Comparison of ENCODE assay signal across 20 cellular contexts in the genomic region with DNA sequence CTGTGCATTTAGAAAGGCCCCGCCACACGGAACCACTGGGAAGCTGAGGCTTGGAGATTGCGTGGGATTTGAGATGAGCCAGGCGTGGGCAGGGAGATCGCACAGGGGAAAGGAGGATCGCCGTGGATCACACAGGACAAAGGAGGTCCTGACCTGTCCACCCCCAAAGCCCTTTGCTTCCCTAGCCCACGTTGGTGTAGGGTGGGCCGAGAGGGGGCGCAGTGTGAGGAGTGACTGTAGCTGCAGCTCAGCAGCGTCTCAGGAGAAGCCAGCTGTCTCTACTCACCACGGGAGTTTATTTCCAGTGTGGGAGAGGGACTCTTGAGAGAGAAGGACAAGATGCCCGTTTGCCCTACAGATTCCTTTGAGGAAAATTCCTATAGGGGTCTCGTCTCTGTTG.
DNase-seq lines count a peak whose midpoint lies in the region; ATAC-seq and TF ChIP-seq lines count a peak whose summit lies in the region.
"Had no signal": no experiment of that assay in that cellular context is flagged by ENCODE, and none has a peak within 500 bp of the region (broad histone marks: within the 10 kb centered on the region; RNA-seq: fewer than 3 reads in every experiment).

No MANE protein-coding gene starts in this region.

- no CpG with 5 or more reads among the region's 14 CpGs for WGBS in mesendoderm (ENCODE audit: extremely low coverage, insufficient coverage, low lambda C conversion rate)

- no peak overlapping the region for H4K8ac ChIP-seq in mesendoderm (ENCODE audit: low read depth, low read length)

- intact Hi-C loops in left ventricle myocardium inferior (cut with micrococcal nuclease): no loop called here

- CTCF ChIA-PET in WTC11 (lab: Charles Lee): no interaction called here

- H3K36me3 ChIP-seq in cardiac muscle cell: no peaks in the 10 kb centered on the region
- no peaks in the 10 kb centered on the region for H3K36me3 ChIP-seq in left ventricle myocardium inferior
- no peaks in the 10 kb centered on the region for H3K36me3 ChIP-seq in mesendoderm (ENCODE audit: control insufficient read depth, insufficient read depth, low read length)
- H3K36me3 ChIP-seq: HAP-1 had no signal

- no peak for TF ChIP-seq CTCF in cardiac muscle cell (IDR thresholded peaks at IDR 0.05; ENCODE audit: low read depth, low read length)
- TF ChIP-seq CTCF in left ventricle myocardium inferior (IDR thresholded peaks at IDR 0.05; ENCODE audit: borderline replicate concordance): no peak
- no peak for TF ChIP-seq CTCF in WTC11 (IDR thresholded peaks at IDR 0.05)

- no peak overlapping the region for H2BK15ac ChIP-seq in mesendoderm (replicated peaks; ENCODE audit: low read depth)

- H3K4me2 ChIP-seq in mesendoderm (ENCODE audit: low read length): no peak overlapping the region

- H3K23ac ChIP-seq in mesendoderm (ENCODE audit: low read length): no peak overlapping the region

- H3K9ac ChIP-seq in mesendoderm (ENCODE audit: low read length): no peak overlapping the region

- H3K79me2 ChIP-seq in mesendoderm (ENCODE audit: control insufficient read depth, insufficient read depth, low read length): peaks cover 9% of the 10 kb centered on the region

- peaks cover 3% of the 10 kb centered on the region for H3K79me1 ChIP-seq in mesendoderm (ENCODE audit: low read length)

- H3K9me3 Mint-ChIP-seq in WTC11: no peaks in the 10 kb centered on the region
- H3K9me3 Mint-ChIP-seq: CD8-positive, alpha-beta T cell had no signal

- no peak overlapping the region; the same call in 1 of the 2 replicates for H3K27ac Mint-ChIP-seq in WTC11
- H3K27ac Mint-ChIP-seq: CD8-positive, alpha-beta T cell had no signal

- H2BK5ac ChIP-seq in mesendoderm (ENCODE audit: low read length): no peak overlapping the region

- no peak overlapping the region for H2AK5ac ChIP-seq in mesendoderm (ENCODE audit: low read length)

- H3K18ac ChIP-seq in mesendoderm (ENCODE audit: low read length): no peak overlapping the region

- POLR2A ChIA-PET in WTC11 (lab: Charles Lee): no interaction called here

- no peak overlapping the region for H3K4me3 ChIP-seq in cardiac muscle cell
- H3K4me3 ChIP-seq in left ventricle myocardium inferior: no peak overlapping the region
- no peak overlapping the region for H3K4me3 ChIP-seq in mesendoderm (ENCODE audit: low read length)
- H3K4me3 ChIP-seq: HAP-1 had no signal

- H2BK120ac ChIP-seq in mesendoderm (ENCODE audit: low read depth, low read length): no peak overlapping the region

- no peaks in the 10 kb centered on the region for H3K27me3 ChIP-seq in cardiac muscle cell
- no peaks in the 10 kb centered on the region for H3K27me3 ChIP-seq in left ventricle myocardium inferior (ENCODE audit: low read depth)
- H3K27me3 ChIP-seq in mesendoderm (ENCODE audit: insufficient read depth, low read length, poor library complexity): no peaks in the 10 kb centered on the region

- no peaks in the 10 kb centered on the region for H3K9me3 ChIP-seq in cardiac muscle cell (ENCODE audit: low read depth)
- H3K9me3 ChIP-seq in left ventricle myocardium inferior (replicated peaks): no peaks in the 10 kb centered on the region
- H3K9me3 ChIP-seq: HAP-1 had no signal

- H3K4me1 ChIP-seq in cardiac muscle cell (ENCODE audit: low read depth) (peaks cover 53% of the 10 kb centered on the region), left ventricle myocardium inferior (peaks cover 7% of the 10 kb centered on the region), mesendoderm (ENCODE audit: control insufficient read depth, low read depth, low read length) (no peaks in the 10 kb centered on the region)

- no peaks in the 10 kb centered on the region for H3K36me3 Mint-ChIP-seq in WTC11
- H3K36me3 Mint-ChIP-seq: CD8-positive, alpha-beta T cell had no signal

- no peak for DNase-seq in cardiac muscle cell (ENCODE audit: low read depth in 1 of 2, low spot score in 1 of 2)
- DNase-seq in left ventricle myocardium inferior: no peak
- DNase-seq in WTC11 (ENCODE audit: low spot score): peak; percentile 28
- no peak for DNase-seq in mesendoderm
- no peak for DNase-seq in DMS114 treated with DMSO at 0.1 percent for 48 hours (lab: John Stamatoyannopoulos, UW; ENCODE audit: unreplicated experiment)
- no peak for DNase-seq in activated CD4-positive, alpha-beta T cell treated with anti-CD3 and anti-CD28 coated beads for 48 hours
- DNase-seq: CD8-positive, alpha-beta T cell; DMS79 treated with DMSO at 0.1 percent for 48 hours; GDM1; KBM-7; NCI-H1417 treated with DMSO at 0.1 percent for 48 hours; NCI-H1930; NCI-H446; NCI-H69; RPMI8226 had no signal

- ATAC-seq in WTC11: no peak
- ATAC-seq in HG03571 (IDR thresholded peaks at IDR 0.05; ENCODE audit: unreplicated experiment): no peak
- no peak for ATAC-seq in HG02973 (IDR thresholded peaks at IDR 0.05; ENCODE audit: unreplicated experiment)
- ATAC-seq: CD8-positive, alpha-beta T cell had no signal

- H3K27me3 Mint-ChIP-seq in WTC11 (ENCODE audit: low read depth): no peaks in the 10 kb centered on the region
- H3K27me3 Mint-ChIP-seq: B cell had no signal

- H3K4me1 Mint-ChIP-seq in WTC11: peaks cover 70% of the 10 kb centered on the region

- H3K56ac ChIP-seq in mesendoderm (ENCODE audit: low read length): peak overlapping the region; percentile 15

- no peak overlapping the region; the same call in 1 of the 2 replicates for H3K4me3 Mint-ChIP-seq in WTC11
- H3K4me3 Mint-ChIP-seq: CD8-positive, alpha-beta T cell had no signal

- H3K27ac ChIP-seq in cardiac muscle cell: peak overlapping the region; percentile 11
- H3K27ac ChIP-seq in left ventricle myocardium inferior (replicated peaks): no peak overlapping the region
- no peak overlapping the region for H3K27ac ChIP-seq in mesendoderm (ENCODE audit: low read depth, low read length)
- H3K27ac ChIP-seq: 22Rv1 had no signal

- no peak overlapping the region for H4K5ac ChIP-seq in mesendoderm (ENCODE audit: low read length)

- H3K4ac ChIP-seq in mesendoderm (ENCODE audit: low read depth, low read length): no peak overlapping the region

TF ChIP-seq in WTC11, 78 proteins besides CTCF, POLR2A, EP300 and RAD21:
- TF ChIP-seq, protein P1, sequence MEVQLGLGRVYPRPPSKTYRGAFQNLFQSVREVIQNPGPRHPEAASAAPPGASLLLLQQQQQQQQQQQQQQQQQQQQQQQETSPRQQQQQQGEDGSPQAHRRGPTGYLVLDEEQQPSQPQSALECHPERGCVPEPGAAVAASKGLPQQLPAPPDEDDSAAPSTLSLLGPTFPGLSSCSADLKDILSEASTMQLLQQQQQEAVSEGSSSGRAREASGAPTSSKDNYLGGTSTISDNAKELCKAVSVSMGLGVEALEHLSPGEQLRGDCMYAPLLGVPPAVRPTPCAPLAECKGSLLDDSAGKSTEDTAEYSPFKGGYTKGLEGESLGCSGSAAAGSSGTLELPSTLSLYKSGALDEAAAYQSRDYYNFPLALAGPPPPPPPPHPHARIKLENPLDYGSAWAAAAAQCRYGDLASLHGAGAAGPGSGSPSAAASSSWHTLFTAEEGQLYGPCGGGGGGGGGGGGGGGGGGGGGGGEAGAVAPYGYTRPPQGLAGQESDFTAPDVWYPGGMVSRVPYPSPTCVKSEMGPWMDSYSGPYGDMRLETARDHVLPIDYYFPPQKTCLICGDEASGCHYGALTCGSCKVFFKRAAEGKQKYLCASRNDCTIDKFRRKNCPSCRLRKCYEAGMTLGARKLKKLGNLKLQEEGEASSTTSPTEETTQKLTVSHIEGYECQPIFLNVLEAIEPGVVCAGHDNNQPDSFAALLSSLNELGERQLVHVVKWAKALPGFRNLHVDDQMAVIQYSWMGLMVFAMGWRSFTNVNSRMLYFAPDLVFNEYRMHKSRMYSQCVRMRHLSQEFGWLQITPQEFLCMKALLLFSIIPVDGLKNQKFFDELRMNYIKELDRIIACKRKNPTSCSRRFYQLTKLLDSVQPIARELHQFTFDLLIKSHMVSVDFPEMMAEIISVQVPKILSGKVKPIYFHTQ (CRISPR knock-in tag; IDR thresholded peaks at IDR 0.05): no peak
- TF ChIP-seq, protein P2, sequence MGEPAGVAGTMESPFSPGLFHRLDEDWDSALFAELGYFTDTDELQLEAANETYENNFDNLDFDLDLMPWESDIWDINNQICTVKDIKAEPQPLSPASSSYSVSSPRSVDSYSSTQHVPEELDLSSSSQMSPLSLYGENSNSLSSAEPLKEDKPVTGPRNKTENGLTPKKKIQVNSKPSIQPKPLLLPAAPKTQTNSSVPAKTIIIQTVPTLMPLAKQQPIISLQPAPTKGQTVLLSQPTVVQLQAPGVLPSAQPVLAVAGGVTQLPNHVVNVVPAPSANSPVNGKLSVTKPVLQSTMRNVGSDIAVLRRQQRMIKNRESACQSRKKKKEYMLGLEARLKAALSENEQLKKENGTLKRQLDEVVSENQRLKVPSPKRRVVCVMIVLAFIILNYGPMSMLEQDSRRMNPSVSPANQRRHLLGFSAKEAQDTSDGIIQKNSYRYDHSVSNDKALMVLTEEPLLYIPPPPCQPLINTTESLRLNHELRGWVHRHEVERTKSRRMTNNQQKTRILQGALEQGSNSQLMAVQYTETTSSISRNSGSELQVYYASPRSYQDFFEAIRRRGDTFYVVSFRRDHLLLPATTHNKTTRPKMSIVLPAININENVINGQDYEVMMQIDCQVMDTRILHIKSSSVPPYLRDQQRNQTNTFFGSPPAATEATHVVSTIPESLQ (CRISPR knock-in tag; IDR thresholded peaks at IDR 0.05): no peak
